ENCODE assay signal across 17 cellular contexts in genomic region chr5:137223324-137224295, GRCh38.
A peak's percentile ranks its signal among the peaks of the same experiment; 100 is the strongest.
DNase-seq lines count a peak whose midpoint lies in the region; ATAC-seq and TF ChIP-seq lines count a peak whose summit lies in the region.
"Had no signal": no experiment of that assay in that cellular context is flagged by ENCODE, and none has a peak within 500 bp of the region (broad histone marks: within the 10 kb centered on the region; RNA-seq: fewer than 3 reads in every experiment).

No MANE protein-coding gene starts in this region.

- H3K27ac ChIP-seq in gastroesophageal sphincter: peak overlapping the region in 3 of 4 donors; percentile 21 to 62 (median 56)
- H3K27ac ChIP-seq in suprapubic skin: peak overlapping the region; percentile 30
- H3K27ac ChIP-seq in tibial artery: no peak overlapping the region
- H3K27ac ChIP-seq: 22Rv1, A549, C4-2B had no signal

- H3K36me3 ChIP-seq in gastroesophageal sphincter: no peaks in the 10 kb centered on the region
- no peaks in the 10 kb centered on the region for H3K36me3 ChIP-seq in suprapubic skin
- H3K36me3 ChIP-seq in tibial artery: no peaks in the 10 kb centered on the region

- H3K4me1 ChIP-seq in gastroesophageal sphincter (peaks cover 0 to 14% (median 0%) of the 10 kb centered on the region in 3 donors), suprapubic skin (peaks cover 4% of the 10 kb centered on the region), tibial artery (peaks cover 0 to 7% (median 2%) of the 10 kb centered on the region in 4 donors)
- H3K4me1 ChIP-seq: Caco-2 had no signal

- DNase-seq in Right ventricle myocardium inferior (ENCODE audit: missing footprints) (no peak), cardiac septum (ENCODE audit: low spot score) (no peak), left ventricle myocardium superior (no peak), suprapubic skin (ENCODE audit: low spot score in 2 of 2) (no peak), HEK293T (ENCODE audit: extremely low spot score) (no peak), tibial artery (no peak)
- DNase-seq: AML-193; Caco-2; CD4-positive, alpha-beta T cell; GOT3; H7 had no signal

- intact Hi-C loops in Right ventricle myocardium inferior (cut with DNase I): loop anchor here (10.0 kb wide), 1 partner anchor 149 kb away; no protein-coding TSS in a partner anchor
- intact Hi-C loops in cardiac septum (cut with DNase I): no loop called here
- intact Hi-C loops in left ventricle myocardium superior (cut with micrococcal nuclease): no loop called here
- intact Hi-C loops in tibial artery (cut with DNase I; ENCODE audit: low total_unique reads): no loop called here

- WGBS in gastroesophageal sphincter (ENCODE audit: low coverage in 1 of 2), 2 donors: 64 to 67% methylated on average over 4 of the region's 4 CpGs
- WGBS in suprapubic skin: 78% methylated on average over 4 of the region's 4 CpGs

- H3K4me3 ChIP-seq in gastroesophageal sphincter: no peak overlapping the region
- H3K4me3 ChIP-seq in suprapubic skin: no peak overlapping the region
- no peak overlapping the region for H3K4me3 ChIP-seq in tibial artery
- H3K4me3 ChIP-seq: A549 had no signal

- TF ChIP-seq EP300 in gastroesophageal sphincter (IDR thresholded peaks at IDR 0.05) (no peak), suprapubic skin (IDR thresholded peaks at IDR 0.05) (no peak)

- CTCF ChIA-PET in HEK293T (lab: Yijun Ruan, JAX): no interaction called here

- TF ChIP-seq CTCF in gastroesophageal sphincter (IDR thresholded peaks at IDR 0.05): no peak
- TF ChIP-seq CTCF in suprapubic skin (IDR thresholded peaks at IDR 0.05): no peak
- TF ChIP-seq CTCF in tibial artery (IDR thresholded peaks at IDR 0.05): no peak

- no peaks in the 10 kb centered on the region for H3K27me3 ChIP-seq in gastroesophageal sphincter
- no peaks in the 10 kb centered on the region for H3K27me3 ChIP-seq in suprapubic skin
- no peaks in the 10 kb centered on the region for H3K27me3 ChIP-seq in tibial artery

- ATAC-seq in Right ventricle myocardium inferior (peak; percentile 80), gastroesophageal sphincter (peak; percentile 85), left ventricle myocardium superior (peak; percentile 83), GM19035 (IDR thresholded peaks at IDR 0.05; ENCODE audit: unreplicated experiment) (no peak)
- ATAC-seq: A549, HCT116 had no signal

- H3K9me3 ChIP-seq in gastroesophageal sphincter (no peaks in the 10 kb centered on the region), suprapubic skin (no peaks in the 10 kb centered on the region), tibial artery (no peaks in the 10 kb centered on the region)
- H3K9me3 ChIP-seq: A549, Caco-2 had no signal

- TF ChIP-seq POLR2A in gastroesophageal sphincter (IDR thresholded peaks at IDR 0.05) (no peak), suprapubic skin (IDR thresholded peaks at IDR 0.05) (no peak)

- POLR2A ChIA-PET in HEK293T (lab: Yijun Ruan, JAX): no interaction called here

TF ChIP-seq in HEK293T, 16 proteins besides CTCF, POLR2A, EP300 and RAD21:
- TF ChIP-seq L3MBTL2 (conservative IDR thresholded peaks at IDR 0.05) (no peak), LEF1 (IDR thresholded peaks at IDR 0.05; ENCODE audit: borderline replicate concordance) (no peak), FOXM1 (IDR thresholded peaks at IDR 0.05; ENCODE audit: borderline replicate concordance) (no peak), ARNT (IDR thresholded peaks at IDR 0.05) (no peak), PKNOX1 (IDR thresholded peaks at IDR 0.05) (no peak), TARDBP (IDR thresholded peaks at IDR 0.05) (no peak), BHLHE40 (IDR thresholded peaks at IDR 0.05; ENCODE audit: borderline replicate concordance) (no peak), FOXK2 (IDR thresholded peaks at IDR 0.05) (no peak), HDGF (IDR thresholded peaks at IDR 0.05; ENCODE audit: borderline replicate concordance) (no peak), ZNF384 (IDR thresholded peaks at IDR 0.05) (no peak), CTBP1 (IDR thresholded peaks at IDR 0.05; ENCODE audit: borderline replicate concordance) (no peak), SP1 (IDR thresholded peaks at IDR 0.05) (no peak)

Comparison
In these comparisons a context has a peak if more than half of its experiments do, and no peak if none do; other contexts are left out.
1. H3K27ac ChIP-seq: peak in gastroesophageal sphincter (3 of 4) and suprapubic skin (single experiment); none in tibial artery (0 of 2).